Comparison of ENCODE assay signal across 21 cellular contexts in genomic region chr14:89498836-89499235, GRCh38.
"Had no signal": no experiment of that assay in that cellular context is flagged by ENCODE, and none has a peak within 500 bp of the region (broad histone marks: within the 10 kb centered on the region; RNA-seq: fewer than 3 reads in every experiment).

No MANE protein-coding gene starts in this region.

- H3K36me3 ChIP-seq: gastrocnemius medialis, prostate gland, right atrium auricular region had no signal

- H3K27me3 Mint-ChIP-seq: activated naive CD8-positive, alpha-beta T cell; memory B cell; naive B cell had no signal

- DNase-seq: activated CD4-positive, alpha-beta T cell treated with anti-CD3 and anti-CD28 coated beads, Interleukin-2, amount 50 U/mL, for 4 hours; activated gamma-delta T cell treated with Interleukin-2 at 50 U/mL for 16 hours; body of pancreas; central memory CD4-positive, alpha-beta T cell; erythroblast; gastrocnemius medialis; head of caudate nucleus; kidney glomerular epithelial cell; left ventricle myocardium superior; mucosa of descending colon; naive B cell; stimulated activated CD4-positive, alpha-beta T cell treated with anti-CD3 and anti-CD28 coated beads, Interleukin-12 subunit alpha, Interleukin-12 subunit beta, amount 100 ng/mL, for 4 hours; stimulated activated CD4-positive, alpha-beta T cell treated with anti-CD3 and anti-CD28 coated beads, Interleukin-1b, Interleukin-23, amount 100 ng/mL, for 48 hours; stimulated activated CD8-positive, alpha-beta memory T cell treated with anti-CD3 and anti-CD28 coated beads, Interleukin-4, amount 100 ng/mL, for 48 hours; stimulated activated naive CD4-positive, alpha-beta T cell had no signal

- H3K4me1 ChIP-seq: body of pancreas, prostate gland had no signal

- H3K4me3 ChIP-seq: body of pancreas, gastrocnemius medialis, mucosa of descending colon, prostate gland, right atrium auricular region had no signal

- H3K27ac Mint-ChIP-seq: activated naive CD8-positive, alpha-beta T cell; activated T-helper 1 cell treated with anti-CD3 and anti-CD28 coated beads, Interleukin-12 subunit alpha, Interleukin-12 subunit beta, Interleukin-2, Interleukin-4 antibody, amounts not matched to agents 30 ng/mL and 10 ng/mL and 1 ng/mL, durations not matched to agents 14 hours and 24 hours and 36 hours; T-helper 1 cell treated with Interleukin-12 subunit alpha and Interleukin-12 subunit beta and Interleukin-4 antibody, amounts not matched to agents 30 μg/mL and 1 μg/mL, for 36 hours had no signal

- H3K9me3 ChIP-seq: body of pancreas, gastrocnemius medialis, mucosa of descending colon, prostate gland, right atrium auricular region had no signal

- ATAC-seq: body of pancreas, gastrocnemius medialis, left ventricle myocardium superior, mucosa of descending colon had no signal

- H3K27me3 ChIP-seq: body of pancreas, gastrocnemius medialis, right atrium auricular region had no signal

- H3K4me3 Mint-ChIP-seq: activated naive CD8-positive, alpha-beta T cell; activated T-helper 1 cell treated with anti-CD3 and anti-CD28 coated beads, Interleukin-12 subunit alpha, Interleukin-12 subunit beta, Interleukin-2, Interleukin-4 antibody, amounts not matched to agents 30 ng/mL and 10 ng/mL and 1 ng/mL, durations not matched to agents 14 hours and 24 hours and 36 hours; memory B cell; naive B cell; T-helper 1 cell treated with Interleukin-12 subunit alpha and Interleukin-12 subunit beta and Interleukin-4 antibody, amounts not matched to agents 30 μg/mL and 1 μg/mL, for 36 hours had no signal

- H3K27ac ChIP-seq: body of pancreas, gastrocnemius medialis, prostate gland, right atrium auricular region had no signal

- H3K9me3 Mint-ChIP-seq: activated T-helper 1 cell treated with anti-CD3 and anti-CD28 coated beads, Interleukin-12 subunit alpha, Interleukin-12 subunit beta, Interleukin-2, Interleukin-4 antibody, amounts not matched to agents 30 ng/mL and 10 ng/mL and 1 ng/mL, durations not matched to agents 14 hours and 24 hours and 36 hours; memory B cell; naive B cell; T-helper 1 cell treated with Interleukin-12 subunit alpha and Interleukin-12 subunit beta and Interleukin-4 antibody, amounts not matched to agents 30 μg/mL and 1 μg/mL, for 36 hours had no signal
